8 cellular contexts compared by ENCODE assay signal in the genomic region with DNA sequence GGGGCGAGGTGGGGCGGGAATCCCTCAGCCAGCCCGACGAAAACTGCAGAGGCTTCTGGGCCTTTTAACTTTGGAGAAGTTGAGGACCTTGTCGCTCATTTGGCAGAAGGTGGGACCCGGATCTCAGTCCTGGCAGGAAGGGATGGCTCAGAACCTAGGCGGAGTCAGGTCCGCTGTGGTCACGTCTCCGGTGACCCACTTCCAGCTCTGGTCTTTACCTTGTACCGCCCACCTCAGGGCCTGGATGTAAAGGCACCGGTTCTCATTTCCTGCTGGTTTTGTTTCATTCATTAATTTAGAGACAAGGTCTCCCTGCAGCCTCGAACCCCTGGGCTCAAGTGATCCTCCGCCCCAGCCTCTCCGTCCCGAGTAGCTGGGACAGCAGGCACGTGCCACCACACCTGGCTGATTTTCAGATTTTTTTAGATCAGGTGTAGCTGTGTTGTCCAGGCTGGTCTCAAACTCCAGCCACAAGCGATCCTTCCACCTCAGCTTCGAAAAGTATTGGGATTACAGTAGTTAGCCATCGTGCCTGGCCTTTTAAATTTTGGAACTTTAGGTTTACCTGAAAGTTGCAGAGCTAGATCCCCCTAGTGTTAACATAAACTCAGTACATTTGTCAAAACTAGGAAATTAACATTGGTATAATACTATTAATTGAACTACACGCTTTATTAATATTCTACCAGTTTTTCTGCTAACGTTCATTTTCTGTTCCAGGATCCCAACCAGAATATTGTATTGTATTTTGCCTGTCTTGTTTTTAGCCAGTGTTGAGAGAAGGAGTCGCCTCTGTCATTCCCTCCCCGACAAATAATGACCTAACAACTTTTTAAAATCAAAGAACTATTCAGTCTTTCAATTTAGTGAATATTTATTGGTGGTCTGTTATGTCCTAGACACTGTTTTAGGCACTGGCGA. TPM values are rescaled to one million over a fixed set of nuclear protein-coding genes. Genes with fewer than 3 reads are reported as not detected.
A peak's percentile ranks its signal among the peaks of the same experiment; 100 is the strongest.
DNase-seq lines count a peak whose midpoint lies in the region; ATAC-seq and TF ChIP-seq lines count a peak whose summit lies in the region.

No MANE protein-coding gene starts in this region.

- H3K27me3 ChIP-seq in adrenal gland, result no peaks in the 10 kb centered on the region
- no peaks in the 10 kb centered on the region for H3K27me3 ChIP-seq in gastrocnemius medialis

- peak; percentile 26 to 61 (median 48) for TF ChIP-seq CTCF in adrenal gland (IDR thresholded peaks at IDR 0.05)
- TF ChIP-seq CTCF in gastrocnemius medialis (IDR thresholded peaks at IDR 0.05 in 4 of 5, conservative IDR thresholded peaks at IDR 0.05 in 1 of 5), result peak in 2 of 5 experiments; percentile 29 to 40

- intact Hi-C loops in adrenal gland (cut with DNase I) (no loop called here), gastrocnemius medialis (cut with DNase I; ENCODE audit: low total_unique reads) (loop anchor here (1.0 to 10.0 kb wide), 2 partner anchors 46 to 85 kb away; partner anchors contain the start of genes C18orf54, MBD2 and STARD6)

- WGBS in adrenal gland, 4 donors, result 10 to 12% (median 10%) methylated on average over 20 to 25 of the region's 25 CpGs

- H3K9me3 ChIP-seq in adrenal gland (replicated peaks in 1 of 3), result no peaks in the 10 kb centered on the region
- no peaks in the 10 kb centered on the region for H3K9me3 ChIP-seq in gastrocnemius medialis

- H3K4me1 ChIP-seq in adrenal gland (replicated peaks in 1 of 2) (peaks cover 0 to 25% of the 10 kb centered on the region in 2 donors), gastrocnemius medialis (peaks cover 3 to 6% of the 10 kb centered on the region in 2 donors)

- ATAC-seq in GM21423 (IDR thresholded peaks at IDR 0.05; ENCODE audit: unreplicated experiment) (peak; percentile 44), gastrocnemius medialis (peak; percentile 28 to 44)

- in situ Hi-C loops in gastrocnemius medialis (cut with MboI; ENCODE audit: low sequenced_read_pairs in 4 of 4), result loop anchor here in 2 of 4 donors (10.0 kb wide), 2 partner anchors 45 to 55 kb away; partner anchors contain the start of gene MBD2 (in 1 of the 2)

- peak; percentile 65 for DNase-seq in DMS79 treated with DMSO at 0.1 percent for 48 hours (lab: John Stamatoyannopoulos, UW)
- DNase-seq in HT1080 (ENCODE audit: low read depth), result peak; percentile 83
- DNase-seq in adrenal gland, result peak; percentile 44 to 82 (median 67)
- DNase-seq in hepatic stellate cell (ENCODE audit: low spot score), result peak; percentile 16
- DNase-seq in gastrocnemius medialis, result peak; percentile 13 to 29
- DNase-seq in midbrain (lab: John Stamatoyannopoulos, UW), result no peak

- H3K27ac ChIP-seq in adrenal gland (peak overlapping the region; percentile 60 to 96 (median 89)), gastrocnemius medialis (peak overlapping the region; percentile 82 to 90 (median 86))

- TF ChIP-seq POLR2A in Raji (IDR thresholded peaks at IDR 0.05; ENCODE audit: insufficient read depth, low read depth, low read length), result peak; percentile 2; the same call in 1 of the 2 replicates
- TF ChIP-seq POLR2A in adrenal gland (IDR thresholded peaks at IDR 0.05), result no peak
- TF ChIP-seq POLR2A in gastrocnemius medialis (IDR thresholded peaks at IDR 0.05), result no peak

- H3K36me3 ChIP-seq in adrenal gland (replicated peaks in 1 of 2) (no peaks in the 10 kb centered on the region), gastrocnemius medialis (no peaks in the 10 kb centered on the region)

- H3K4me3 ChIP-seq in adrenal gland (peak overlapping the region; percentile 52 to 90 (median 82)), gastrocnemius medialis (peak overlapping the region; percentile 69 to 84 (median 82))

RNA-seq across cellular contexts. Expression of gene POLI, which starts 0.9 kb away (rescaled TPM):
- total RNA-seq in HT1080 (2014; rRNA removed; shearing (Covaris generic)), result 8.6 and 10.6 TPM in 2 replicates
- polyA plus RNA-seq in HT1080 (2015; cell fraction: cytosol; rRNA removed), result 14.7 and 15.2 TPM in 2 replicates
- 87.0 and 88.9 TPM in 2 replicates for polyA plus RNA-seq in HT1080 (2015; cell fraction: nucleus; rRNA removed)
- total RNA-seq in adrenal gland (10 to 100 TPM; 14.0 to 70.8 (median 36.5) TPM), gastrocnemius medialis (10 to 100 TPM in 1 of 4 donors, 1 to 10 TPM in 3; 2.9 to 15.6 (median 5.6) TPM)
- 10 to 100 TPM; 18.9 to 52.2 (median 32.8) TPM for polyA plus RNA-seq in adrenal gland

RNA-seq across cellular contexts. Expression of gene MBD2, which starts 45.7 kb away (rescaled TPM):
- total RNA-seq in HT1080 (2014; rRNA removed; shearing (Covaris generic)), result 35.6 and 45.9 TPM in 2 replicates
- 27.3 and 28.0 TPM in 2 replicates for polyA plus RNA-seq in HT1080 (2015; cell fraction: cytosol; rRNA removed)
- 22.9 and 25.3 TPM in 2 replicates for polyA plus RNA-seq in HT1080 (2015; cell fraction: nucleus; rRNA removed)
- 10 to 100 TPM; 13.5 to 70.8 (median 39.7) TPM for total RNA-seq in adrenal gland
- polyA plus RNA-seq in adrenal gland, result 10 to 100 TPM; 27.6 to 51.3 (median 32.4) TPM
- total RNA-seq in gastrocnemius medialis, result 10 to 100 TPM; 12.7 to 21.7 (median 19.3) TPM
